21 cellular contexts compared by ENCODE assay signal in genomic region chr11:6616596-6617250, GRCh38. TPM values are rescaled to one million over a fixed set of nuclear protein-coding genes. Genes with fewer than 3 reads are reported as not detected.
DNase-seq lines count a peak whose midpoint lies in the region; ATAC-seq and TF ChIP-seq lines count a peak whose summit lies in the region.
"Had no signal": no experiment of that assay in that cellular context is flagged by ENCODE, and none has a peak within 500 bp of the region (broad histone marks: within the 10 kb centered on the region; RNA-seq: fewer than 3 reads in every experiment).

No MANE protein-coding gene starts in this region.

- H3K4me2 ChIP-seq in Karpas-422 (ENCODE audit: low read depth, low read length, poor library complexity, severe bottlenecking) = no peak overlapping the region
- no peak overlapping the region for H3K4me2 ChIP-seq in H9 (ENCODE audit: insufficient read depth, insufficient read length, low read length)

- intact Hi-C loops in activated T-helper 2 cell treated with anti-CD3 and anti-CD28 coated beads, Interferon-gamma antibody, Interleukin-2, Interleukin-4, amounts not matched to agents 10 μg/mL and 5 μg/mL and 100 μg/mL, durations not matched to agents 14 hours and 24 hours and 36 hours (cut with micrococcal nuclease) = loop anchor here (10.0 kb wide), 2 partner anchors 202 to 382 kb away; partner anchors contain the start of genes APBB1, CNGA4 and FHIP1B

- no peaks in the 10 kb centered on the region for H3K9me3 Mint-ChIP-seq in CD4-positive, CD25-positive, alpha-beta regulatory T cell
- no peaks in the 10 kb centered on the region for H3K9me3 Mint-ChIP-seq in HFFc6
- H3K9me3 Mint-ChIP-seq in effector memory CD8-positive, alpha-beta T cell = no peaks in the 10 kb centered on the region
- H3K9me3 Mint-ChIP-seq in activated T-helper 2 cell treated with anti-CD3 and anti-CD28 coated beads, Interferon-gamma antibody, Interleukin-2, Interleukin-4, amounts not matched to agents 10 μg/mL and 5 μg/mL and 100 μg/mL, durations not matched to agents 14 hours and 24 hours and 36 hours = no peaks in the 10 kb centered on the region
- no peaks in the 10 kb centered on the region for H3K9me3 Mint-ChIP-seq in H9
- H3K9me3 Mint-ChIP-seq: stimulated activated effector memory CD8-positive, alpha-beta T cell treated with anti-CD3 and anti-CD28 coated beads, Interleukin-12 subunit alpha, Interleukin-12 subunit beta, amount 100 ng/mL, for 72 hours had no signal

- H3K4me1 Mint-ChIP-seq in CD4-positive, CD25-positive, alpha-beta regulatory T cell = peaks cover 0 to 20% (median 12%) of the 10 kb centered on the region in 4 donors
- H3K4me1 Mint-ChIP-seq in HFFc6 (ENCODE audit: low read depth) (no peaks in the 10 kb centered on the region; the same call in 1 of the 2 replicates), H9 (no peaks in the 10 kb centered on the region; a peak in 2 of 4 replicates)
- H3K4me1 Mint-ChIP-seq in effector memory CD8-positive, alpha-beta T cell (ENCODE audit: low read depth in 2 of 2) = peaks cover 15 to 19% of the 10 kb centered on the region in 2 donors
- peaks cover 6% of the 10 kb centered on the region for H3K4me1 Mint-ChIP-seq in activated T-helper 2 cell treated with anti-CD3 and anti-CD28 coated beads, Interferon-gamma antibody, Interleukin-2, Interleukin-4, amounts not matched to agents 10 μg/mL and 5 μg/mL and 100 μg/mL, durations not matched to agents 14 hours and 24 hours and 36 hours (ENCODE audit: low read depth)
- H3K4me1 Mint-ChIP-seq: stimulated activated effector memory CD8-positive, alpha-beta T cell treated with anti-CD3 and anti-CD28 coated beads, Interleukin-12 subunit alpha, Interleukin-12 subunit beta, amount 100 ng/mL, for 72 hours had no signal

- H3K9me2 ChIP-seq in Karpas-422 (replicated peaks; ENCODE audit: insufficient read depth, low read length) = no peaks in the 10 kb centered on the region

- no peak overlapping the region for H4K8ac ChIP-seq in H9 (replicated peaks; ENCODE audit: insufficient read length, low read depth, low read length)

- no peak overlapping the region for H2BK20ac ChIP-seq in H9 (ENCODE audit: low read depth, low read length, poor library complexity, severe bottlenecking)

- no peak overlapping the region for H4K5ac ChIP-seq in H9 (ENCODE audit: insufficient read length, low read depth, low read length)

- DNase-seq in CD4-positive, CD25-positive, alpha-beta regulatory T cell = no peak
- DNase-seq in HFFc6 = no peak
- DNase-seq in effector memory CD8-positive, alpha-beta T cell = no peak
- peak; percentile 7 for DNase-seq in omental fat pad (ENCODE audit: low spot score)
- no peak for DNase-seq in activated T-helper 2 cell treated with anti-CD3 and anti-CD28 coated beads, Interferon-gamma antibody, Interleukin-2, Interleukin-4, amounts not matched to agents 10 μg/mL and 5 μg/mL and 100 μg/mL, durations not matched to agents 14 hours and 24 hours and 36 hours (ENCODE audit: low spot score)
- no peak for DNase-seq in Karpas-422
- DNase-seq in H9 = no peak
- DNase-seq: activated CD8-positive, alpha-beta memory T cell treated with anti-CD3 and anti-CD28 coated beads, Interleukin-2, amount 10 ng/mL, durations not matched to agents 7 days and 5 days; aorta; Calu3; cerebellar nuclear complex; effector CD4-positive, alpha-beta T cell; mammary epithelial cell; NCI-H1105 treated with DMSO at 0.1 percent for 48 hours; NCI-H2081; NCI-H510A treated with DMSO at 0.1 percent for 48 hours had no signal

- no peaks in the 10 kb centered on the region for H3K9me3 ChIP-seq in CD4-positive, CD25-positive, alpha-beta regulatory T cell (ENCODE audit: control insufficient read depth in 2 of 2, low read length in 2 of 2)
- H3K9me3 ChIP-seq in Karpas-422 (ENCODE audit: low read length) (no peaks in the 10 kb centered on the region), H9 (ENCODE audit: control insufficient read depth, low read depth, low read length) (no peaks in the 10 kb centered on the region)
- H3K9me3 ChIP-seq: esophagus muscularis mucosa, gastroesophageal sphincter, HAP-1 had no signal

- no peak overlapping the region for H2AK5ac ChIP-seq in H9 (ENCODE audit: insufficient read length, low read length)

- no peak overlapping the region for H3K14ac ChIP-seq in H9 (ENCODE audit: insufficient read depth, low read length)

- no peak overlapping the region for H2BK12ac ChIP-seq in H9 (ENCODE audit: insufficient read length, low read depth, low read length)

- H3K23me2 ChIP-seq in H9 (ENCODE audit: insufficient read length, low read depth, low read length, poor library complexity, severe bottlenecking) = peaks cover 16% of the 10 kb centered on the region

- no peak overlapping the region for H3K56ac ChIP-seq in H9 (ENCODE audit: insufficient read length, low read depth, low read length)

- H3K36me3 ChIP-seq in CD4-positive, CD25-positive, alpha-beta regulatory T cell (ENCODE audit: control insufficient read depth, insufficient read depth, low read length) = peaks cover 16% of the 10 kb centered on the region
- H3K36me3 ChIP-seq in Karpas-422 (ENCODE audit: insufficient read depth, low read length) = no peaks in the 10 kb centered on the region

- no peak overlapping the region for H2AFZ ChIP-seq in Karpas-422 (ENCODE audit: low read length)
- no peak overlapping the region for H2AFZ ChIP-seq in H9 (ENCODE audit: low read length)

- H3K4me3 ChIP-seq in CD4-positive, CD25-positive, alpha-beta regulatory T cell (ENCODE audit: low read depth, low read length) = peak overlapping the region; percentile 98
- H3K4me3 ChIP-seq in Karpas-422 (ENCODE audit: low read length) = no peak overlapping the region
- H3K4me3 ChIP-seq: HAP-1 had no signal

- H3K4me1 ChIP-seq in CD4-positive, CD25-positive, alpha-beta regulatory T cell (ENCODE audit: control insufficient read depth, insufficient read depth, low read length, poor library complexity, severe bottlenecking) = peaks cover 38% of the 10 kb centered on the region
- H3K4me1 ChIP-seq in Karpas-422 (ENCODE audit: low read length) (peaks cover 34% of the 10 kb centered on the region), H9 (ENCODE audit: insufficient read depth, low read length) (no peaks in the 10 kb centered on the region)

- H3K79me1 ChIP-seq in H9 (ENCODE audit: insufficient read depth, low read depth, low read length, poor library complexity, severe bottlenecking) = no peaks in the 10 kb centered on the region

- H4K20me1 ChIP-seq in Karpas-422 (ENCODE audit: insufficient read depth, low read depth, low read length) (no peaks in the 10 kb centered on the region), H9 (ENCODE audit: control insufficient read depth, insufficient read depth, insufficient read length) (no peaks in the 10 kb centered on the region)

- H3K36me3 Mint-ChIP-seq in CD4-positive, CD25-positive, alpha-beta regulatory T cell = peaks cover 15% of the 10 kb centered on the region
- H3K36me3 Mint-ChIP-seq in HFFc6 (ENCODE audit: low read depth) (peaks cover 15% of the 10 kb centered on the region), H9 (ENCODE audit: insufficient read depth in 1 of 3, low read depth in 3 of 3) (peaks cover 3 to 20% (median 10%) of the 10 kb centered on the region in 3 experiments; a peak in 6 of 7 replicates)
- H3K36me3 Mint-ChIP-seq in effector memory CD8-positive, alpha-beta T cell (ENCODE audit: insufficient read depth) = peaks cover 12% of the 10 kb centered on the region
- peaks cover 18% of the 10 kb centered on the region for H3K36me3 Mint-ChIP-seq in activated T-helper 2 cell treated with anti-CD3 and anti-CD28 coated beads, Interferon-gamma antibody, Interleukin-2, Interleukin-4, amounts not matched to agents 10 μg/mL and 5 μg/mL and 100 μg/mL, durations not matched to agents 14 hours and 24 hours and 36 hours (ENCODE audit: low read depth)
- H3K36me3 Mint-ChIP-seq: stimulated activated effector memory CD8-positive, alpha-beta T cell treated with anti-CD3 and anti-CD28 coated beads, Interleukin-12 subunit alpha, Interleukin-12 subunit beta, amount 100 ng/mL, for 72 hours had no signal

- TF ChIP-seq CTCF in HFFc6 (IDR thresholded peaks at IDR 0.05) = no peak
- no peak for TF ChIP-seq CTCF in omental fat pad (IDR thresholded peaks at IDR 0.05)
- TF ChIP-seq CTCF in H9 (conservative IDR thresholded peaks at IDR 0.05) = no peak

- H2BK15ac ChIP-seq in H9 (ENCODE audit: low read depth, low read length) = no peak overlapping the region

- H3K79me2 ChIP-seq in Karpas-422 (ENCODE audit: low read length) = peaks cover 15% of the 10 kb centered on the region
- H3K79me2 ChIP-seq in H9 (ENCODE audit: insufficient read depth, low read length) = no peaks in the 10 kb centered on the region

- peak overlapping the region; percentile 11 to 80 (median 64) for H3K4me3 Mint-ChIP-seq in CD4-positive, CD25-positive, alpha-beta regulatory T cell
- H3K4me3 Mint-ChIP-seq in HFFc6 (no peak overlapping the region), H9 (no peak overlapping the region; a peak in 1 of 5 replicates)
- H3K4me3 Mint-ChIP-seq in effector memory CD8-positive, alpha-beta T cell = no peak overlapping the region
- H3K4me3 Mint-ChIP-seq in activated T-helper 2 cell treated with anti-CD3 and anti-CD28 coated beads, Interferon-gamma antibody, Interleukin-2, Interleukin-4, amounts not matched to agents 10 μg/mL and 5 μg/mL and 100 μg/mL, durations not matched to agents 14 hours and 24 hours and 36 hours (ENCODE audit: low read depth) = no peak overlapping the region
- H3K4me3 Mint-ChIP-seq: activated CD8-positive, alpha-beta memory T cell treated with anti-CD3 and anti-CD28 coated beads, Interleukin-2, amount 10 ng/mL, durations not matched to agents 7 days and 5 days had no signal

- H3K27ac ChIP-seq in CD4-positive, CD25-positive, alpha-beta regulatory T cell (ENCODE audit: insufficient read depth, low read length, poor library complexity, severe bottlenecking) = peak overlapping the region; percentile 87
- H3K27ac ChIP-seq in Karpas-422 (ENCODE audit: low read length) (no peak overlapping the region), H9 (ENCODE audit: insufficient read length, low read depth, low read length) (no peak overlapping the region)

- H3K18ac ChIP-seq in H9 (ENCODE audit: insufficient read length, low read depth, low read length) = no peak overlapping the region

- peak overlapping the region; percentile 52 to 92 (median 68) for H3K27ac Mint-ChIP-seq in CD4-positive, CD25-positive, alpha-beta regulatory T cell
- H3K27ac Mint-ChIP-seq in HFFc6 (peak overlapping the region; percentile 75; the same call in 1 of the 2 replicates), H9 (no peak overlapping the region)
- peak overlapping the region; percentile 16 to 59 for H3K27ac Mint-ChIP-seq in effector memory CD8-positive, alpha-beta T cell
- H3K27ac Mint-ChIP-seq in activated T-helper 2 cell treated with anti-CD3 and anti-CD28 coated beads, Interferon-gamma antibody, Interleukin-2, Interleukin-4, amounts not matched to agents 10 μg/mL and 5 μg/mL and 100 μg/mL, durations not matched to agents 14 hours and 24 hours and 36 hours = no peak overlapping the region
- H3K27ac Mint-ChIP-seq: stimulated activated effector memory CD8-positive, alpha-beta T cell treated with anti-CD3 and anti-CD28 coated beads, Interleukin-12 subunit alpha, Interleukin-12 subunit beta, amount 100 ng/mL, for 72 hours had no signal

- H2BK5ac ChIP-seq in H9 (ENCODE audit: insufficient read length, low read length) = no peak overlapping the region

- no peak overlapping the region for H3K4ac ChIP-seq in H9 (ENCODE audit: low read depth, low read length)

- H3K27me3 Mint-ChIP-seq in CD4-positive, CD25-positive, alpha-beta regulatory T cell = no peaks in the 10 kb centered on the region
- no peaks in the 10 kb centered on the region for H3K27me3 Mint-ChIP-seq in HFFc6 (ENCODE audit: insufficient read depth)
- H3K27me3 Mint-ChIP-seq in effector memory CD8-positive, alpha-beta T cell = no peaks in the 10 kb centered on the region
- no peaks in the 10 kb centered on the region for H3K27me3 Mint-ChIP-seq in activated T-helper 2 cell treated with anti-CD3 and anti-CD28 coated beads, Interferon-gamma antibody, Interleukin-2, Interleukin-4, amounts not matched to agents 10 μg/mL and 5 μg/mL and 100 μg/mL, durations not matched to agents 14 hours and 24 hours and 36 hours (ENCODE audit: low read depth)
- no peaks in the 10 kb centered on the region for H3K27me3 Mint-ChIP-seq in H9 (ENCODE audit: low read depth)
- H3K27me3 Mint-ChIP-seq: activated CD8-positive, alpha-beta memory T cell treated with anti-CD3 and anti-CD28 coated beads, Interleukin-2, amount 10 ng/mL, durations not matched to agents 7 days and 5 days had no signal

- no peak overlapping the region for H4K91ac ChIP-seq in H9 (ENCODE audit: insufficient read length, low read depth, low read length)

- no CpG with 5 or more reads among the region's 14 CpGs for WGBS in H9 (ENCODE audit: extremely low coverage, insufficient read length, low lambda C conversion rate)

- H2BK120ac ChIP-seq in H9 (ENCODE audit: low read depth, low read length, poor library complexity, severe bottlenecking) = no peak overlapping the region

- no peak overlapping the region for H3K23ac ChIP-seq in H9 (ENCODE audit: insufficient read length, low read depth, low read length)

- no peak overlapping the region for H3T11ph ChIP-seq in H9 (ENCODE audit: low read length)

- ATAC-seq in CD4-positive, CD25-positive, alpha-beta regulatory T cell (ENCODE audit: low read depth in 2 of 2) = no peak
- no peak for ATAC-seq in effector memory CD8-positive, alpha-beta T cell (replicated peaks)
- ATAC-seq in omental fat pad (ENCODE audit: low FRiP score) = no peak
- ATAC-seq: activated CD4-positive, CD25-positive, alpha-beta regulatory T cell treated with anti-CD3 and anti-CD28 coated beads, Interleukin-2, amount 50 U/mL, for 24 hours; activated CD8-positive, alpha-beta memory T cell treated with anti-CD3 and anti-CD28 coated beads, Interleukin-2, amount 10 ng/mL, durations not matched to agents 7 days and 5 days; gastroesophageal sphincter; stimulated activated effector memory CD8-positive, alpha-beta T cell treated with anti-CD3 and anti-CD28 coated beads, Interleukin-12 subunit alpha, Interleukin-12 subunit beta, amount 100 ng/mL, for 72 hours had no signal

- H3K27me3 ChIP-seq in CD4-positive, CD25-positive, alpha-beta regulatory T cell (ENCODE audit: control insufficient read depth, insufficient read depth, low read length) = no peaks in the 10 kb centered on the region
- H3K27me3 ChIP-seq in Karpas-422 (ENCODE audit: low read length) (no peaks in the 10 kb centered on the region), H9 (ENCODE audit: insufficient read depth, low read length) (no peaks in the 10 kb centered on the region)
- H3K27me3 ChIP-seq: esophagus muscularis mucosa, gastroesophageal sphincter had no signal

- no peak overlapping the region for H3K9ac ChIP-seq in Karpas-422 (ENCODE audit: low read length)
- no peak overlapping the region for H3K9ac ChIP-seq in H9 (ENCODE audit: extremely low read depth, insufficient read length, low read length)

RNA-seq across cellular contexts. Expression of gene TPP1, which starts 2.5 kb away (rescaled TPM):
- total RNA-seq in CD4-positive, CD25-positive, alpha-beta regulatory T cell = 100 TPM
- 100 to 1,000 TPM; 135 to 165 (median 137) TPM for polyA plus RNA-seq in CD4-positive, CD25-positive, alpha-beta regulatory T cell
- 10 to 100 TPM; 50.1 to 61.7 (median 54.1) TPM for total RNA-seq in HFFc6 (2021; fragmentation: NEBNext Ultra II Directional; extraction: Animal tissue kit (Norgen Biotek cat#: 25700))
- 10 to 100 TPM; 73.8 to 95.0 (median 83.9) TPM for total RNA-seq in omental fat pad
- total RNA-seq in activated T-helper 2 cell treated with anti-CD3 and anti-CD28 coated beads, Interferon-gamma antibody, Interleukin-2, Interleukin-4, amounts not matched to agents 10 μg/mL and 5 μg/mL and 100 μg/mL, durations not matched to agents 14 hours and 24 hours and 36 hours = 36.2 and 39.1 TPM in 2 replicates
- total RNA-seq in Karpas-422 (2014; rRNA removed; shearing (Covaris generic); ENCODE audit: low replicate concordance) = 41.5 and 45.5 TPM in 2 replicates
- 37.2 and 37.5 TPM in 2 replicates for total RNA-seq in H9 (2021)

RNA-seq across cellular contexts. Expression of gene TAF10, which starts 4.7 kb away (rescaled TPM):
- 125 TPM for total RNA-seq in CD4-positive, CD25-positive, alpha-beta regulatory T cell
- polyA plus RNA-seq in CD4-positive, CD25-positive, alpha-beta regulatory T cell = 100 to 1,000 TPM; 254 to 386 (median 265) TPM
- 100 to 1,000 TPM; 148 to 205 (median 192) TPM for total RNA-seq in HFFc6 (2021; fragmentation: NEBNext Ultra II Directional; extraction: Animal tissue kit (Norgen Biotek cat#: 25700))
- total RNA-seq in omental fat pad (10 to 100 TPM; 31.9 to 52.6 (median 37.1) TPM), H9 (2021) (198 and 207 TPM in 2 replicates)
- total RNA-seq in activated T-helper 2 cell treated with anti-CD3 and anti-CD28 coated beads, Interferon-gamma antibody, Interleukin-2, Interleukin-4, amounts not matched to agents 10 μg/mL and 5 μg/mL and 100 μg/mL, durations not matched to agents 14 hours and 24 hours and 36 hours = 134 and 142 TPM in 2 replicates
- 158 and 192 TPM in 2 replicates for total RNA-seq in Karpas-422 (2014; rRNA removed; shearing (Covaris generic); ENCODE audit: low replicate concordance)

RNA-seq across cellular contexts. Expression of gene ILK, which starts 13.1 kb away (rescaled TPM):
- total RNA-seq in CD4-positive, CD25-positive, alpha-beta regulatory T cell = 62.9 TPM
- 100 to 1,000 TPM in 2 of 4 donors, 10 to 100 TPM in 2; 92.8 to 141 (median 115) TPM for polyA plus RNA-seq in CD4-positive, CD25-positive, alpha-beta regulatory T cell
- total RNA-seq in HFFc6 (2021; fragmentation: NEBNext Ultra II Directional; extraction: Animal tissue kit (Norgen Biotek cat#: 25700)) = 100 to 1,000 TPM; 195 to 245 (median 223) TPM
- total RNA-seq in omental fat pad = 100 to 1,000 TPM in 3 of 4 donors, 10 to 100 TPM in 1; 92.1 to 189 (median 118) TPM
- 99.5 and 105 TPM in 2 replicates for total RNA-seq in activated T-helper 2 cell treated with anti-CD3 and anti-CD28 coated beads, Interferon-gamma antibody, Interleukin-2, Interleukin-4, amounts not matched to agents 10 μg/mL and 5 μg/mL and 100 μg/mL, durations not matched to agents 14 hours and 24 hours and 36 hours
- total RNA-seq in Karpas-422 (2014; rRNA removed; shearing (Covaris generic); ENCODE audit: low replicate concordance) = 48.6 and 65.6 TPM in 2 replicates
- total RNA-seq in H9 (2021) = 96.2 and 100 TPM in 2 replicates

RNA-seq across cellular contexts. Expression of gene RRP8, which starts 13.3 kb away (rescaled TPM):
- total RNA-seq in CD4-positive, CD25-positive, alpha-beta regulatory T cell = 21.0 TPM
- polyA plus RNA-seq in CD4-positive, CD25-positive, alpha-beta regulatory T cell = 10 to 100 TPM; 22.5 to 30.9 (median 25.7) TPM
- total RNA-seq in HFFc6 (2021; fragmentation: NEBNext Ultra II Directional; extraction: Animal tissue kit (Norgen Biotek cat#: 25700)) = 10 to 100 TPM; 18.5 to 26.7 (median 20.2) TPM
- total RNA-seq in omental fat pad (10 to 100 TPM; 16.9 to 30.4 (median 19.3) TPM), H9 (2021) (14.2 and 16.0 TPM in 2 replicates)
- total RNA-seq in activated T-helper 2 cell treated with anti-CD3 and anti-CD28 coated beads, Interferon-gamma antibody, Interleukin-2, Interleukin-4, amounts not matched to agents 10 μg/mL and 5 μg/mL and 100 μg/mL, durations not matched to agents 14 hours and 24 hours and 36 hours = 29.4 and 30.1 TPM in 2 replicates
- 10.8 and 22.9 TPM in 2 replicates for total RNA-seq in Karpas-422 (2014; rRNA removed; shearing (Covaris generic); ENCODE audit: low replicate concordance)

RNA-seq across cellular contexts. Expression of gene DCHS1, which starts 38.9 kb away (rescaled TPM):
- total RNA-seq in CD4-positive, CD25-positive, alpha-beta regulatory T cell = 2.4 TPM
- polyA plus RNA-seq in CD4-positive, CD25-positive, alpha-beta regulatory T cell = 1 to 10 TPM in 2 of 4 donors, under 1 TPM in 2; 0.49 to 1.6 (median 1.0) TPM
- 1 to 10 TPM; 1.4 to 2.8 (median 2.3) TPM for total RNA-seq in HFFc6 (2021; fragmentation: NEBNext Ultra II Directional; extraction: Animal tissue kit (Norgen Biotek cat#: 25700))
- 10 to 100 TPM; 12.6 to 26.3 (median 19.4) TPM for total RNA-seq in omental fat pad
- 0.51 and 0.57 TPM in 2 replicates for total RNA-seq in activated T-helper 2 cell treated with anti-CD3 and anti-CD28 coated beads, Interferon-gamma antibody, Interleukin-2, Interleukin-4, amounts not matched to agents 10 μg/mL and 5 μg/mL and 100 μg/mL, durations not matched to agents 14 hours and 24 hours and 36 hours
- total RNA-seq in Karpas-422 (2014; rRNA removed; shearing (Covaris generic); ENCODE audit: low replicate concordance) = 0.04 and 0.11 TPM in 2 replicates
- total RNA-seq in H9 (2021) = 12.2 and 12.5 TPM in 2 replicates

Comparison
In these comparisons a context has a peak if more than half of its experiments do, and no peak if none do; other contexts are left out.
1. H3K27ac Mint-ChIP-seq: peak in CD4-positive, CD25-positive, alpha-beta regulatory T cell (3 of 3), HFFc6 (single experiment) and effector memory CD8-positive, alpha-beta T cell (2 of 2); none in activated T-helper 2 cell treated with anti-CD3 and anti-CD28 coated beads, Interferon-gamma antibody, Interleukin-2, Interleukin-4, amounts not matched to agents 10 μg/mL and 5 μg/mL and 100 μg/mL, durations not matched to agents 14 hours and 24 hours and 36 hours (single experiment) and H9 (0 of 3).
2. H3K4me3 Mint-ChIP-seq: peak in CD4-positive, CD25-positive, alpha-beta regulatory T cell (4 of 4); none in HFFc6 (single experiment), effector memory CD8-positive, alpha-beta T cell (0 of 2), activated T-helper 2 cell treated with anti-CD3 and anti-CD28 coated beads, Interferon-gamma antibody, Interleukin-2, Interleukin-4, amounts not matched to agents 10 μg/mL and 5 μg/mL and 100 μg/mL, durations not matched to agents 14 hours and 24 hours and 36 hours (single experiment) and H9 (0 of 2).